1 cellular context compared by ENCODE assay signal in genomic region chr10:14604181-14605142, GRCh38.
TF ChIP-seq lines count a peak whose summit lies in the region.

No MANE protein-coding gene starts in this region.

TF ChIP-seq in HEK293, 187 proteins besides CTCF, POLR2A, EP300 and RAD21 (continued from another document):
- no peak; the same call in 1 of the 2 replicates for TF ChIP-seq PATZ1 (tag by site-specific recombination; IDR thresholded peaks at IDR 0.05)
- TF ChIP-seq ZNF354C (tag by site-specific recombination; IDR thresholded peaks at IDR 0.05; ENCODE audit: borderline replicate concordance, low read depth), result no peak
- TF ChIP-seq ZNF677 (tag by site-specific recombination; IDR thresholded peaks at IDR 0.05), result no peak
- no peak for TF ChIP-seq ZNF211 (tag by site-specific recombination; IDR thresholded peaks at IDR 0.05; ENCODE audit: low read depth)
- TF ChIP-seq ZBTB20 (tag by site-specific recombination; IDR thresholded peaks at IDR 0.05), result peak; percentile 46; the same call in 1 of the 2 replicates
- peak; percentile 22; the same call in 1 of the 2 replicates for TF ChIP-seq ZNF18 (tag by site-specific recombination; IDR thresholded peaks at IDR 0.05)
- TF ChIP-seq INSM2 (tag by site-specific recombination; IDR thresholded peaks at IDR 0.05), result 0 out of 2 replicates have a peak, but pooled peaks have one; percentile 26
- TF ChIP-seq ZSCAN16 (tag by site-specific recombination; IDR thresholded peaks at IDR 0.05), result peak; percentile 48; the same call in 1 of the 2 replicates
- TF ChIP-seq BCL6B (tag by site-specific recombination; IDR thresholded peaks at IDR 0.05), result no peak
- TF ChIP-seq ZNF768 (tag by site-specific recombination; IDR thresholded peaks at IDR 0.05), result no peak
- no peak for TF ChIP-seq ZNF23 (tag by site-specific recombination; IDR thresholded peaks at IDR 0.05; ENCODE audit: borderline replicate concordance)
- no peak for TF ChIP-seq ZNF148 (tag by site-specific recombination; IDR thresholded peaks at IDR 0.05; ENCODE audit: borderline replicate concordance)
- TF ChIP-seq ZNF701 (tag by site-specific recombination; IDR thresholded peaks at IDR 0.05), result no peak
- peak; percentile 64 for TF ChIP-seq SP3 (tag by site-specific recombination; IDR thresholded peaks at IDR 0.05)
- TF ChIP-seq TRIM28 (IDR thresholded peaks at IDR 0.05; ENCODE audit: borderline replicate concordance, low read length), result no peak
- TF ChIP-seq ZFP69B (tag by site-specific recombination; IDR thresholded peaks at IDR 0.05), result 0 out of 2 replicates have a peak, but pooled peaks have one; percentile 64
- peak; percentile 73; the same call in 1 of the 2 replicates for TF ChIP-seq ZSCAN23 (tag by site-specific recombination; IDR thresholded peaks at IDR 0.05)
- no peak; the same call in 1 of the 2 replicates for TF ChIP-seq ZNF302 (tag by site-specific recombination; IDR thresholded peaks at IDR 0.05; ENCODE audit: low read depth)
- no peak for TF ChIP-seq ZNF221 (tag by site-specific recombination; IDR thresholded peaks at IDR 0.05; ENCODE audit: borderline replicate concordance)
- no peak for TF ChIP-seq ZBTB10 (tag by site-specific recombination; IDR thresholded peaks at IDR 0.05)
- peak; percentile 81 for TF ChIP-seq ZBTB26 (tag by site-specific recombination; optimal IDR thresholded peaks at IDR 0.05)
- peak; percentile 80; the same call in 1 of the 2 replicates for TF ChIP-seq ZNF391 (tag by site-specific recombination; IDR thresholded peaks at IDR 0.05; ENCODE audit: borderline replicate concordance, low read depth)
- no peak for TF ChIP-seq ZNF777 (tag by site-specific recombination; IDR thresholded peaks at IDR 0.05; ENCODE audit: borderline replicate concordance)
- TF ChIP-seq KLF1 (tag by site-specific recombination; IDR thresholded peaks at IDR 0.05), result peak; percentile 30; the same call in 1 of the 2 replicates
- TF ChIP-seq ZNF830 (tag by site-specific recombination; IDR thresholded peaks at IDR 0.05; ENCODE audit: low read depth), result no peak
- peak; percentile 99 for TF ChIP-seq PRDM1 (tag by site-specific recombination; IDR thresholded peaks at IDR 0.05)
- TF ChIP-seq ZNF518A (tag by site-specific recombination; conservative IDR thresholded peaks at IDR 0.05; ENCODE audit: low read depth), result no peak
- TF ChIP-seq ZNF114 (tag by site-specific recombination; IDR thresholded peaks at IDR 0.05), result no peak
- no peak for TF ChIP-seq ZNF776 (tag by site-specific recombination; IDR thresholded peaks at IDR 0.05; ENCODE audit: borderline replicate concordance)
- peak; percentile 86 for TF ChIP-seq KLF8 (tag by site-specific recombination; IDR thresholded peaks at IDR 0.05)
- TF ChIP-seq ZNF202 (tag by site-specific recombination; IDR thresholded peaks at IDR 0.05; ENCODE audit: borderline replicate concordance), result no peak
- TF ChIP-seq HOXA7 (CRISPR knock-in tag; IDR thresholded peaks at IDR 0.05; ENCODE audit: borderline replicate concordance), result no peak
- TF ChIP-seq GFI1B (tag by site-specific recombination; IDR thresholded peaks at IDR 0.05), result no peak
- TF ChIP-seq ZNF558 (tag by site-specific recombination; IDR thresholded peaks at IDR 0.05), result no peak
